Comparison of ENCODE assay signal across 7 cellular contexts in genomic region chr17:35449371-35449931, GRCh38. TPM values are rescaled to one million over a fixed set of nuclear protein-coding genes. Genes with fewer than 3 reads are reported as not detected.
DNase-seq lines count a peak whose midpoint lies in the region; ATAC-seq and TF ChIP-seq lines count a peak whose summit lies in the region.

No MANE protein-coding gene starts in this region.

- H3K9me3 Mint-ChIP-seq in activated B cell treated with CpG ODN at 0.5 μM for 24 hours = no peaks in the 10 kb centered on the region
- H3K9me3 Mint-ChIP-seq in stimulated activated naive B cell treated with anti-CD40 and anti-IgM and Interleukin-4, amounts not matched to agents 10 μg/mL and 1 μg/mL and 100 μg/mL, for 72 hours = no peaks in the 10 kb centered on the region

- CTCF ChIA-PET in activated B cell treated with CpG ODN at 0.5 μM for 24 hours (lab: Charles Lee) = interaction anchor here (0.6 to 1.6 kb wide), 3 partner anchors 90 to 137 kb away, joined by 3 to 8 read pairs (median 4); no protein-coding TSS in a partner anchor

- TF ChIP-seq POLR2A in prostate gland (IDR thresholded peaks at IDR 0.05) = no peak

- peak overlapping the region; percentile 76 for H3K27ac Mint-ChIP-seq in activated B cell treated with CpG ODN at 0.5 μM for 24 hours
- H3K27ac Mint-ChIP-seq in stimulated activated naive B cell treated with anti-CD40 and anti-IgM and Interleukin-4, amounts not matched to agents 10 μg/mL and 1 μg/mL and 100 μg/mL, for 72 hours = peak overlapping the region; percentile 97

- TF ChIP-seq CTCF in GM20000 (IDR thresholded peaks at IDR 0.05; ENCODE audit: extremely low read depth, missing control alignments) (no peak), activated B cell treated with CpG ODN at 0.5 μM for 24 hours (IDR thresholded peaks at IDR 0.05) (no peak), prostate gland (IDR thresholded peaks at IDR 0.05) (no peak)

- peak; percentile 42 for DNase-seq in GM20000 (ENCODE audit: low spot score)
- DNase-seq in activated B cell treated with CpG ODN at 0.5 μM for 24 hours = peak; percentile 36
- peak; percentile 23 for DNase-seq in stimulated activated naive B cell treated with anti-CD40 and anti-IgM and Interleukin-4, amounts not matched to agents 10 μg/mL and 1 μg/mL and 100 μg/mL, for 72 hours
- no peak for DNase-seq in prostate gland (ENCODE audit: low spot score)
- no peak for DNase-seq in glomerular visceral epithelial cell (ENCODE audit: extremely low spot score)

- no peaks in the 10 kb centered on the region for H3K36me3 ChIP-seq in iPS-15b (ENCODE audit: control insufficient read depth, insufficient read depth, low read length)
- no peaks in the 10 kb centered on the region for H3K36me3 ChIP-seq in prostate gland

- POLR2A ChIA-PET in activated B cell treated with CpG ODN at 0.5 μM for 24 hours (lab: Charles Lee) = interaction anchor here (0.7 to 2.0 kb wide), 3 partner anchors 38 to 556 kb away, joined by 4 to 18 read pairs (median 4); no protein-coding TSS in a partner anchor

- H3K36me3 Mint-ChIP-seq in activated B cell treated with CpG ODN at 0.5 μM for 24 hours (ENCODE audit: low read depth) = no peaks in the 10 kb centered on the region
- peaks cover 0 to 10% of the 10 kb centered on the region in 2 donors for H3K36me3 Mint-ChIP-seq in stimulated activated naive B cell treated with anti-CD40 and anti-IgM and Interleukin-4, amounts not matched to agents 10 μg/mL and 1 μg/mL and 100 μg/mL, for 72 hours

- H3K4me3 ChIP-seq in iPS-15b (ENCODE audit: low read depth, low read length) = peak overlapping the region; percentile 53
- no peak overlapping the region for H3K4me3 ChIP-seq in prostate gland

- H3K27me3 ChIP-seq in iPS-15b (ENCODE audit: control insufficient read depth, insufficient read depth, low read length) = peaks cover 98% of the 10 kb centered on the region
- peaks cover 6% of the 10 kb centered on the region for H3K27me3 ChIP-seq in prostate gland (replicated peaks; ENCODE audit: insufficient read depth)

- WGBS in prostate gland = 10% methylated on average over 36 of the region's 36 CpGs

- intact Hi-C loops in activated B cell treated with CpG ODN at 0.5 μM for 24 hours (cut with micrococcal nuclease) (loop anchor here (1.0 to 2.0 kb wide), 2 partner anchors 38 to 49 kb away; no protein-coding TSS in a partner anchor), prostate gland (cut with DNase I) (no loop called here)

- no peaks in the 10 kb centered on the region for H3K27me3 Mint-ChIP-seq in activated B cell treated with CpG ODN at 0.5 μM for 24 hours
- H3K27me3 Mint-ChIP-seq in stimulated activated naive B cell treated with anti-CD40 and anti-IgM and Interleukin-4, amounts not matched to agents 10 μg/mL and 1 μg/mL and 100 μg/mL, for 72 hours = peaks cover 0 to 4% of the 10 kb centered on the region in 2 donors

- H3K4me3 Mint-ChIP-seq in activated B cell treated with CpG ODN at 0.5 μM for 24 hours = peak overlapping the region; percentile 89
- peak overlapping the region; percentile 83 to 92 for H3K4me3 Mint-ChIP-seq in stimulated activated naive B cell treated with anti-CD40 and anti-IgM and Interleukin-4, amounts not matched to agents 10 μg/mL and 1 μg/mL and 100 μg/mL, for 72 hours

- no peak overlapping the region for H3K9ac ChIP-seq in iPS-15b (ENCODE audit: low read depth, low read length)

- no peaks in the 10 kb centered on the region for H3K4me1 ChIP-seq in iPS-15b (ENCODE audit: control insufficient read depth, insufficient read depth, low read length)
- no peaks in the 10 kb centered on the region for H3K4me1 ChIP-seq in prostate gland (replicated peaks)

- no peak overlapping the region for H3K27ac ChIP-seq in prostate gland

- H3K4me1 Mint-ChIP-seq in activated B cell treated with CpG ODN at 0.5 μM for 24 hours = peaks cover 23% of the 10 kb centered on the region
- H3K4me1 Mint-ChIP-seq in stimulated activated naive B cell treated with anti-CD40 and anti-IgM and Interleukin-4, amounts not matched to agents 10 μg/mL and 1 μg/mL and 100 μg/mL, for 72 hours = peaks cover 14 to 26% of the 10 kb centered on the region in 2 donors

- peak; percentile 45 for ATAC-seq in activated B cell treated with CpG ODN at 0.5 μM for 24 hours (ENCODE audit: low read depth)
- peak; percentile 30 to 33 for ATAC-seq in stimulated activated naive B cell treated with anti-CD40 and anti-IgM and Interleukin-4, amounts not matched to agents 10 μg/mL and 1 μg/mL and 100 μg/mL, for 72 hours (replicated peaks)
- no peak for ATAC-seq in GM18858 (IDR thresholded peaks at IDR 0.05; ENCODE audit: unreplicated experiment)

- H3K9me3 ChIP-seq in iPS-15b (ENCODE audit: control insufficient read depth, insufficient read depth, low read length) (no peaks in the 10 kb centered on the region), prostate gland (no peaks in the 10 kb centered on the region)

RNA-seq across cellular contexts. Expression of gene SLFN13, which starts 0.9 kb away (rescaled TPM):
- total RNA-seq in activated B cell treated with CpG ODN at 0.5 μM for 24 hours (14.8 and 15.3 TPM in 2 replicates), prostate gland (10 to 100 TPM in 1 of 2 donors, 1 to 10 TPM in 1; 4.1 to 10.5 TPM)

RNA-seq across cellular contexts. Expression of gene SLFN12, which starts 17.2 kb away (rescaled TPM):
- 8.7 and 9.0 TPM in 2 replicates for total RNA-seq in activated B cell treated with CpG ODN at 0.5 μM for 24 hours
- 1 to 10 TPM; 4.9 to 5.2 TPM for total RNA-seq in prostate gland

Comparison
In these comparisons a context has a peak if more than half of its experiments do, and no peak if none do; other contexts are left out.
1. DNase-seq: peak in GM20000 (single experiment), activated B cell treated with CpG ODN at 0.5 μM for 24 hours (single experiment) and stimulated activated naive B cell treated with anti-CD40 and anti-IgM and Interleukin-4, amounts not matched to agents 10 μg/mL and 1 μg/mL and 100 μg/mL, for 72 hours (single experiment); none in prostate gland (single experiment) and glomerular visceral epithelial cell (single experiment).